9 cellular contexts compared by ENCODE assay signal in the genomic region with DNA sequence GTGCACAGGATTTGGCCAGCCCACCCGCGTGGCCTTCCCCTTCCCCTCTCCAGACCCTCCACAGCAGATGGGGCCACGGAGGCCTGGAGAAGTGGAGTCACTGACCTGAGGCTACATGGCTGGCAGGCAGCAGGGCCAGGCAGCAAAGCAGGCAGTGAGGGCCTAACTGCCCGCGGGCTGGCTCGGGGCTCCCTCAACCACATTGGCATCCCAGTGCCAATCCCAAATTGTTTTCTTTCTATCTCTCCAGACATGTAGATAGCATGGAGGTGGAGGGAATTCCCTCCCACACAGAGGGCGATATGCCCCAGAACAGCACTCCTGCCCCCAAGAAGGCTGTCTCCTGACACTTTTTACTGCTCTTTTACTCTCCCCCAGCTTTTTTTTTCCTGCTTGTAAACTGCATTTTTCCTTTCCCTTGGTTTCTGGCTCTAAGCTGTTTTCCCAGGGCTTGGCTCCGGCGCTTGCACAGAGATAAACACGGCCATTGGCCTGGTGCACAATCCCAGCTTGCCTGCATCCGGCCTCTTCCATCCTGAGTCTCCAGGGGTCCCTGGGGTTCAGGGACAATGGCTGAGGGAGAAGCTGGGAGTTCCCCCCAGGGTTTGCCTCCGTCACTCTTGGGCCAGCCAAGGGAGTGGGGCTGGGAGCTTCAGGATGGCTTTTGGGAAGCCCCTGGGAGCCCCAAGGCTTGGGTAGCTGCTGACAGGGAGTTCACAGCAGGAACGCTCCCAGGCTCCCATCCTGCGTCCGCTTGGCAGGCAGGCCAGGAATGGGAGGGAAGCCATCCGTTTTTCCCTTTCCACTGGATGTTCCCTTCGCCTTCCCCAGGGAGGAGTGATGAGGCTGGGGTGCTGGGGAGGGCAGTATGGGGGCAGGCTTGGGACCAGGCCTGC. TPM values are rescaled to one million over a fixed set of nuclear protein-coding genes. Genes with fewer than 3 reads are reported as not detected.
DNase-seq lines count a peak whose midpoint lies in the region; ATAC-seq and TF ChIP-seq lines count a peak whose summit lies in the region.
"Had no signal": no experiment of that assay in that cellular context is flagged by ENCODE, and none has a peak within 500 bp of the region (broad histone marks: within the 10 kb centered on the region; RNA-seq: fewer than 3 reads in every experiment).

No MANE protein-coding gene starts in this region.

- DNase-seq in dorsolateral prefrontal cortex (peak in 1 of 10 donors; percentile 61), medulla oblongata (ENCODE audit: extremely low spot score) (peak; percentile 47), glomerular visceral epithelial cell (ENCODE audit: extremely low spot score) (no peak), HPDE6-E6E7 (ENCODE audit: extremely low spot score) (no peak), GM13977 (ENCODE audit: low spot score) (no peak)
- DNase-seq: NCI-H1930 had no signal

- intact Hi-C loops in dorsolateral prefrontal cortex (cut with DNase I): no loop called here

- H3K27ac ChIP-seq in KOPT-K1 (ENCODE audit: low read depth, low read length, poor library complexity, severe bottlenecking) (peak overlapping the region; percentile 29), dorsolateral prefrontal cortex (peak overlapping the region; percentile 80 to 99 (median 93)), temporal lobe (ENCODE audit: low read depth, low read length) (peak overlapping the region; percentile 96)

- no peak for TF ChIP-seq CTCF in dorsolateral prefrontal cortex (IDR thresholded peaks at IDR 0.05 in 54 of 56, conservative IDR thresholded peaks at IDR 0.05 in 2 of 56; ENCODE audit: low read depth in 1 of 56, partially characterized antibody in 56 of 56)
- no peak for TF ChIP-seq CTCF in GM13977 (IDR thresholded peaks at IDR 0.05; ENCODE audit: extremely low read depth, insufficient read depth, missing control alignments)

- H3K9me3 ChIP-seq in KOPT-K1 (ENCODE audit: insufficient read depth, low read length, poor library complexity, severe bottlenecking): no peaks in the 10 kb centered on the region

- peak overlapping the region in 19 of 59 donors; percentile 0 to 40 (median 13) for H3K4me3 ChIP-seq in dorsolateral prefrontal cortex

- no peaks in the 10 kb centered on the region for H3K27me3 ChIP-seq in dorsolateral prefrontal cortex

- in situ Hi-C loops in GM13977 (cut with MboI; ENCODE audit: low pct_unique_long_range_greater_than_20kb, low sequenced_read_pairs, unreplicated experiment): no loop called here

- H3K36me3 ChIP-seq in KOPT-K1 (ENCODE audit: insufficient read depth, low read length): no peaks in the 10 kb centered on the region

- ATAC-seq in HG02938 (IDR thresholded peaks at IDR 0.05; ENCODE audit: unreplicated experiment): no peak

RNA-seq across cellular contexts. Expression of gene EPHX1, which starts 7.0 kb away (rescaled TPM):
- total RNA-seq in dorsolateral prefrontal cortex: 100 to 1,000 TPM in 79 of 120 experiments, 10 to 100 TPM in 41; 56.7 to 268 (median 111) TPM
- 11.1 TPM for total RNA-seq in temporal lobe

RNA-seq across cellular contexts. Expression of gene SRP9, which starts 39.3 kb away (rescaled TPM):
- total RNA-seq in dorsolateral prefrontal cortex: 100 to 1,000 TPM; 175 to 327 (median 230) TPM
- total RNA-seq in temporal lobe: 274 TPM

Comparison
In these comparisons a context has a peak if more than half of its experiments do, and no peak if none do; other contexts are left out.
1. H3K27ac ChIP-seq: peak in every context shown above with its lines; median percentile 96 in temporal lobe; 93 in dorsolateral prefrontal cortex; 29 in KOPT-K1.